ENCODE assay signal across 11 cellular contexts in the genomic region with DNA sequence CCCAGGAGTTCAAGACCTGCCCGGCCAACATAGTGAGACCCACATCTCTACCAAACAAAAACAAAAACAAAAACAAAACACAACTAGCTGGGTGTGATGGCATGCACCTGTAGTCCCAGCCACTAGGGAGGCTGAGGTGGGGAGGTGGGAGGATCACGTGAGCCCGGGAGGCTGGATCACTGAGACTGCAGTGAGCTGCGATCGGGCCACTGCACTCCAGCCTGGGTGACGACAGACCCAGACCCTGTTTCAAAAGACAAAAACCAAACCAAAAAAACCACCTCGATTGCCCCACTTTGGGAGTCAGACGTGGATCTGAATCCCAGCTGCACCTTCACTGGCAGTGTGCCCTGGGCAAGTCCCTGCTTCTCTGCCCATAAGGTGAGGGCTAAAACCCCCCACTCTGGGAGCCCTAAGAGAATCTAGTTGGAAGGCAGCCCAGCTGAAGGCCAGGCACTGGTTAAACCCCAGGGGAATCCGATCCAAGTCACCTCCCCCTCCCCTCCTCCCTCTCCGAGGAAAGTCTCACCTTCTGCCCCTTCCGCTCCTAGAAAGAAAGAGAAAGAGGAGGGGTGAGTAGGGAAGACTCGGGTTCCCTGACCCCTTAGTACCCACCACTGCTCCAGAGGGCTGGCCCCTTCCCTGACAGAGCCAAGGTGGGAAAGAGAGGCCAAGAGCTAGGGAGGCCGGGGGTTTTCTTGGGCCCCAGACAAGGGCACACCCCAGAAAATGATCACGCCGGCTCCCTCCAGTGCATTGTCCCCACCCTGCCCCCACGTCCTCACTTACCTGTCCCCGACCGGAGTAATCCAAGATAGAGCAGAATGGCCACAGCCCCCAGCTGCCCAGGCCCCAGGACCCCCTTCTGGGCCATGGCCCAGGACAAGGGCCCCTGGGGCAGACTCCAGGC. TPM values are rescaled to one million over a fixed set of nuclear protein-coding genes. Genes with fewer than 3 reads are reported as not detected.
DNase-seq lines count a peak whose midpoint lies in the region; ATAC-seq and TF ChIP-seq lines count a peak whose summit lies in the region.
"Had no signal": no experiment of that assay in that cellular context is flagged by ENCODE, and none has a peak within 500 bp of the region (broad histone marks: within the 10 kb centered on the region; RNA-seq: fewer than 3 reads in every experiment).

No MANE protein-coding gene starts in this region.

- peak overlapping the region; percentile 79 to 100 for H3K9ac ChIP-seq in colonic mucosa (ENCODE audit: low read depth in 2 of 2, low read length in 2 of 2)

- peak; percentile 36 for DNase-seq in COR-L47 (lab: John Stamatoyannopoulos, UW)
- peak; percentile 31 for DNase-seq in NCI-H2029 treated with DMSO at 0.1 percent for 48 hours (lab: John Stamatoyannopoulos, UW)
- peak; percentile 80 for DNase-seq in colonic mucosa
- DNase-seq in mucosa of gallbladder (ENCODE audit: low spot score), result peak; percentile 58
- no peak for DNase-seq in NOMO-1 treated with DMSO at 0.1 percent for 48 hours (lab: John Stamatoyannopoulos, UW; ENCODE audit: unreplicated experiment)
- DNase-seq: activated naive CD4-positive, alpha-beta T cell treated with anti-CD3 and anti-CD28 coated beads for 36 hours; T-helper 2 cell had no signal

- no peaks in the 10 kb centered on the region for H3K36me3 ChIP-seq in colonic mucosa

- H3K4me1 ChIP-seq in colonic mucosa, result peaks cover 20% of the 10 kb centered on the region

- H3K27ac ChIP-seq in colonic mucosa, result peak overlapping the region; percentile 98

- ATAC-seq in GM19035 (IDR thresholded peaks at IDR 0.05; ENCODE audit: unreplicated experiment) (no peak), HG03039 (IDR thresholded peaks at IDR 0.05; ENCODE audit: unreplicated experiment) (no peak), GM21360 (IDR thresholded peaks at IDR 0.05; ENCODE audit: unreplicated experiment) (no peak)

- H3K4me3 ChIP-seq in colonic mucosa, result peak overlapping the region; percentile 63

- TF ChIP-seq CTCF in colonic mucosa (IDR thresholded peaks at IDR 0.05), result peak; percentile 10

- H3K27me3 ChIP-seq in colonic mucosa, result no peaks in the 10 kb centered on the region

- intact Hi-C loops in colonic mucosa (cut with DNase I), result no loop called here

- no peaks in the 10 kb centered on the region for H3K9me3 ChIP-seq in colonic mucosa

RNA-seq across cellular contexts. Expression of a gene that starts 0.6 kb away (rescaled TPM):
- total RNA-seq in colonic mucosa, result 100 to 1,000 TPM; 337 to 347 TPM
- total RNA-seq in mucosa of gallbladder, result 312 TPM
- total RNA-seq: activated naive CD4-positive, alpha-beta T cell treated with anti-CD3 and anti-CD28 coated beads for 36 hours; Daoy had no signal

RNA-seq across cellular contexts. Expression of a gene that starts 15.0 kb away (rescaled TPM):
- total RNA-seq in colonic mucosa, result 1 to 10 TPM; 3.6 to 6.4 TPM
- total RNA-seq in mucosa of gallbladder, result 5.7 TPM

RNA-seq across cellular contexts. Expression of a gene that starts 17.4 kb away (rescaled TPM):
- 10 to 100 TPM; 42.2 to 69.5 TPM for total RNA-seq in colonic mucosa
- 67.2 TPM for total RNA-seq in mucosa of gallbladder

RNA-seq across cellular contexts. Expression of a gene that starts 26.7 kb away (rescaled TPM):
- total RNA-seq in colonic mucosa (10 to 100 TPM; 41.3 to 43.4 TPM), mucosa of gallbladder (49.6 TPM)

RNA-seq across cellular contexts. Expression of a gene that starts 40.3 kb away (rescaled TPM):
- 10 to 100 TPM; 39.5 to 50.3 TPM for total RNA-seq in colonic mucosa
- total RNA-seq in mucosa of gallbladder, result 100 TPM
